18 cellular contexts compared by ENCODE assay signal in the genomic region with DNA sequence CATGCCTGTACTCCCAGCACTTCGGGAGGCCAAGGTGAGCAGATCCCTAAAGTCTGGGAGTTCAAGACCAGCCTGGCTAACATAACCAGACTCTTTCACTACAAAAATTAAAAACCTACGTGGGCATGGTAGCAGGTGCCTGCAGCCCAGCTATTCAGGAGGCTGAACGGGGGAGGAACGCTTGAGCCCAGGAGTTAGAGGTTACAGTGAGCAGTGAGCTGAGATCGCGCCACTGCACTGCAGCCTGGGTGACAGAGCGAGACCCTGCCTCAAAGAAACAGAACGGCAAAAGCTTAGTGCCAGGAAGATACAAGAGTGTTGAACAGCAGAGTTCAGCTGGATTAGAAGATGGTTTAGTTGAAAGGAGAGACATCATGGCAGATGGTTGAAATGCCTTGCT. TPM values are rescaled to one million over a fixed set of nuclear protein-coding genes. Genes with fewer than 3 reads are reported as not detected.
DNase-seq lines count a peak whose midpoint lies in the region; ATAC-seq and TF ChIP-seq lines count a peak whose summit lies in the region.
"Had no signal": no experiment of that assay in that cellular context is flagged by ENCODE, and none has a peak within 500 bp of the region (broad histone marks: within the 10 kb centered on the region; RNA-seq: fewer than 3 reads in every experiment).

No MANE protein-coding gene starts in this region.

- H3K9ac ChIP-seq in BLaER1 (no peak overlapping the region), HUES6 (ENCODE audit: low read length) (no peak overlapping the region), iPS-15b (ENCODE audit: low read depth, low read length) (peak overlapping the region; percentile 49)
- H3K9ac ChIP-seq: KMS-11 had no signal

- H3K4me1 Mint-ChIP-seq in neural crest cell: peaks cover 40% of the 10 kb centered on the region
- no peaks in the 10 kb centered on the region for H3K4me1 Mint-ChIP-seq in activated T-helper 1 cell treated with anti-CD3 and anti-CD28 coated beads, Interleukin-12 subunit alpha, Interleukin-12 subunit beta, Interleukin-2, Interleukin-4 antibody, amounts not matched to agents 30 ng/mL and 10 ng/mL and 1 ng/mL, durations not matched to agents 14 hours and 24 hours and 36 hours (ENCODE audit: low read depth)

- peaks cover 27% of the 10 kb centered on the region for H3K4me1 ChIP-seq in BLaER1
- H3K4me1 ChIP-seq in HUES6 (ENCODE audit: control insufficient read depth, insufficient read depth, low read length): peaks cover 39% of the 10 kb centered on the region
- H3K4me1 ChIP-seq in iPS-15b (ENCODE audit: control insufficient read depth, insufficient read depth, low read length): peaks cover 30% of the 10 kb centered on the region

- H3K4me3 ChIP-seq in BLaER1: no peak overlapping the region
- H3K4me3 ChIP-seq in HUES6 (ENCODE audit: low read depth, low read length): peak overlapping the region; percentile 4; the same call in 1 of the 2 replicates
- no peak overlapping the region for H3K4me3 ChIP-seq in iPS-15b (ENCODE audit: low read depth, low read length)
- H3K4me3 ChIP-seq: SJSA1 had no signal

- H3K36me3 Mint-ChIP-seq in neural crest cell (ENCODE audit: low read depth): peaks cover 26% of the 10 kb centered on the region
- no peaks in the 10 kb centered on the region for H3K36me3 Mint-ChIP-seq in activated T-helper 1 cell treated with anti-CD3 and anti-CD28 coated beads, Interleukin-12 subunit alpha, Interleukin-12 subunit beta, Interleukin-2, Interleukin-4 antibody, amounts not matched to agents 30 ng/mL and 10 ng/mL and 1 ng/mL, durations not matched to agents 14 hours and 24 hours and 36 hours (ENCODE audit: low read depth)

- intact Hi-C loops in activated T-helper 1 cell treated with anti-CD3 and anti-CD28 coated beads, Interleukin-12 subunit alpha, Interleukin-12 subunit beta, Interleukin-2, Interleukin-4 antibody, amounts not matched to agents 30 ng/mL and 10 ng/mL and 1 ng/mL, durations not matched to agents 14 hours and 24 hours and 36 hours (cut with micrococcal nuclease): no loop called here

- peak overlapping the region; percentile 30 for H3K27ac Mint-ChIP-seq in neural crest cell (ENCODE audit: unreplicated experiment)
- no peak overlapping the region for H3K27ac Mint-ChIP-seq in activated T-helper 1 cell treated with anti-CD3 and anti-CD28 coated beads, Interleukin-12 subunit alpha, Interleukin-12 subunit beta, Interleukin-2, Interleukin-4 antibody, amounts not matched to agents 30 ng/mL and 10 ng/mL and 1 ng/mL, durations not matched to agents 14 hours and 24 hours and 36 hours

- no peak for DNase-seq in neural crest cell (ENCODE audit: low read depth, low spot score)
- DNase-seq in stimulated activated CD4-positive, alpha-beta T cell treated with anti-CD3 and anti-CD28 coated beads, Interleukin-2, amount 100 ng/mL, for 48 hours: no peak
- DNase-seq in hypothalamus (lab: John Stamatoyannopoulos, UW): no peak
- no peak for DNase-seq in activated T-helper 1 cell treated with anti-CD3 and anti-CD28 coated beads, Interleukin-12 subunit alpha, Interleukin-12 subunit beta, Interleukin-2, Interleukin-4 antibody, amounts not matched to agents 30 ng/mL and 10 ng/mL and 1 ng/mL, durations not matched to agents 14 hours and 24 hours and 36 hours (ENCODE audit: low spot score)
- DNase-seq: C1 segment of cervical spinal cord, DMS 273 treated with DMSO at 0.1 percent for 48 hours, H7, NCI-H1048, NCI-H2081 treated with DMSO at 0.1 percent for 48 hours, NCI-H510A treated with DMSO at 0.1 percent for 48 hours had no signal

- no peaks in the 10 kb centered on the region for H3K27me3 Mint-ChIP-seq in neural crest cell (ENCODE audit: low read depth)
- H3K27me3 Mint-ChIP-seq in activated T-helper 1 cell treated with anti-CD3 and anti-CD28 coated beads, Interleukin-12 subunit alpha, Interleukin-12 subunit beta, Interleukin-2, Interleukin-4 antibody, amounts not matched to agents 30 ng/mL and 10 ng/mL and 1 ng/mL, durations not matched to agents 14 hours and 24 hours and 36 hours (ENCODE audit: insufficient read depth): peaks cover 3% of the 10 kb centered on the region

- H3K27ac ChIP-seq in BLaER1: no peak overlapping the region; the same call in 1 of the 2 replicates
- H3K27ac ChIP-seq in HUES6 (ENCODE audit: low read depth, low read length): no peak overlapping the region
- H3K27ac ChIP-seq: KMS-11, SJSA1 had no signal

- peaks cover 11% of the 10 kb centered on the region for H3K9me3 Mint-ChIP-seq in neural crest cell
- peaks cover 6% of the 10 kb centered on the region for H3K9me3 Mint-ChIP-seq in activated T-helper 1 cell treated with anti-CD3 and anti-CD28 coated beads, Interleukin-12 subunit alpha, Interleukin-12 subunit beta, Interleukin-2, Interleukin-4 antibody, amounts not matched to agents 30 ng/mL and 10 ng/mL and 1 ng/mL, durations not matched to agents 14 hours and 24 hours and 36 hours

- H4K20me1 ChIP-seq in BLaER1: no peaks in the 10 kb centered on the region; the same call in 1 of the 2 replicates

- no peak for TF ChIP-seq CTCF in neural crest cell (conservative IDR thresholded peaks at IDR 0.05)

- H3K9me3 ChIP-seq in BLaER1 (peaks cover 39% of the 10 kb centered on the region), HUES6 (ENCODE audit: control insufficient read depth, insufficient read depth, low read depth, low read length) (peaks cover 23% of the 10 kb centered on the region), iPS-15b (ENCODE audit: control insufficient read depth, insufficient read depth, low read length) (no peaks in the 10 kb centered on the region)

- H3K4me3 Mint-ChIP-seq in neural crest cell: peak overlapping the region; percentile 0
- H3K4me3 Mint-ChIP-seq in activated T-helper 1 cell treated with anti-CD3 and anti-CD28 coated beads, Interleukin-12 subunit alpha, Interleukin-12 subunit beta, Interleukin-2, Interleukin-4 antibody, amounts not matched to agents 30 ng/mL and 10 ng/mL and 1 ng/mL, durations not matched to agents 14 hours and 24 hours and 36 hours: no peak overlapping the region

- H3K4me2 ChIP-seq in BLaER1: peak overlapping the region; percentile 58
- H3K4me2 ChIP-seq: KMS-11 had no signal

- H3K27me3 ChIP-seq in BLaER1: no peaks in the 10 kb centered on the region
- no peaks in the 10 kb centered on the region for H3K27me3 ChIP-seq in HUES6 (ENCODE audit: control insufficient read depth, insufficient read depth, low read length)
- H3K27me3 ChIP-seq in iPS-15b (ENCODE audit: control insufficient read depth, insufficient read depth, low read length): no peaks in the 10 kb centered on the region
- H3K27me3 ChIP-seq: SJSA1 had no signal

- H3K36me3 ChIP-seq in BLaER1 (peaks cover 16% of the 10 kb centered on the region; the same call in 1 of the 2 replicates), HUES6 (ENCODE audit: control insufficient read depth, insufficient read depth, low read length) (0 out of 2 replicates have a peak, but pooled peaks cover 7% of the 10 kb centered on the region), iPS-15b (ENCODE audit: control insufficient read depth, insufficient read depth, low read length) (no peaks in the 10 kb centered on the region)

- ATAC-seq in GM19023 (IDR thresholded peaks at IDR 0.05; ENCODE audit: unreplicated experiment): no peak

RNA-seq across cellular contexts. Expression of gene RNF113B, which starts 24.1 kb away (rescaled TPM):
- not detected in 2 replicates for total RNA-seq in neural crest cell
- total RNA-seq in activated T-helper 1 cell treated with anti-CD3 and anti-CD28 coated beads, Interleukin-12 subunit alpha, Interleukin-12 subunit beta, Interleukin-2, Interleukin-4 antibody, amounts not matched to agents 30 ng/mL and 10 ng/mL and 1 ng/mL, durations not matched to agents 14 hours and 24 hours and 36 hours: not detected in 2 replicates
- total RNA-seq: A172, H7, M059J, SJSA1 had no signal

RNA-seq across cellular contexts. Expression of gene FARP1, which starts 58.3 kb away (rescaled TPM):
- total RNA-seq in neural crest cell: 138 and 139 TPM in 2 replicates
- 0.34 and 0.42 TPM in 2 replicates for total RNA-seq in activated T-helper 1 cell treated with anti-CD3 and anti-CD28 coated beads, Interleukin-12 subunit alpha, Interleukin-12 subunit beta, Interleukin-2, Interleukin-4 antibody, amounts not matched to agents 30 ng/mL and 10 ng/mL and 1 ng/mL, durations not matched to agents 14 hours and 24 hours and 36 hours

Comparison
In these comparisons a context has a peak if more than half of its experiments do, and no peak if none do; other contexts are left out.
1. RNA of gene FARP1, which starts 58.3 kb away (total RNA-seq): 138 to 139 TPM in neural crest cell; 0.34 to 0.42 TPM in activated T-helper 1 cell treated with anti-CD3 and anti-CD28 coated beads, Interleukin-12 subunit alpha, Interleukin-12 subunit beta, Interleukin-2, Interleukin-4 antibody, amounts not matched to agents 30 ng/mL and 10 ng/mL and 1 ng/mL, durations not matched to agents 14 hours and 24 hours and 36 hours; every median in the first group is over 10 times any median in the second.